In genomic region chr17:8857919-8858318, GRCh38 we compare ENCODE assay signal across 9 cellular contexts. TPM values are rescaled to one million over a fixed set of nuclear protein-coding genes. Genes with fewer than 3 reads are reported as not detected.
DNase-seq lines count a peak whose midpoint lies in the region; ATAC-seq, FAIRE-seq and TF ChIP-seq lines count a peak whose summit lies in the region.
"Had no signal": no experiment of that assay in that cellular context is flagged by ENCODE, and none has a peak within 500 bp of the region (broad histone marks: within the 10 kb centered on the region; RNA-seq: fewer than 3 reads in every experiment).

No MANE protein-coding gene starts in this region.

- CTCF ChIA-PET in CD8-positive, alpha-beta memory T cell (lab: Charles Lee) = interaction anchor here (0.7 kb wide), 1 partner anchor 36 kb away, joined by 5 read pairs; no protein-coding TSS in a partner anchor

- POLR2A ChIA-PET in CD8-positive, alpha-beta memory T cell (lab: Charles Lee) = interaction anchor here (0.6 kb wide), 1 partner anchor 41 kb away, joined by 3 read pairs; no protein-coding TSS in a partner anchor

- H3K79me2 ChIP-seq in Karpas-422 (ENCODE audit: low read length) = no peaks in the 10 kb centered on the region
- no peaks in the 10 kb centered on the region for H3K79me2 ChIP-seq in hepatocyte

- H3K27me3 ChIP-seq in CD8-positive, alpha-beta memory T cell (ENCODE audit: insufficient read depth, low read length, poor library complexity, severe bottlenecking) = no peaks in the 10 kb centered on the region
- H3K27me3 ChIP-seq in Karpas-422 (ENCODE audit: low read length) = no peaks in the 10 kb centered on the region
- no peaks in the 10 kb centered on the region for H3K27me3 ChIP-seq in bronchial epithelial cell (ENCODE audit: control insufficient read depth, insufficient read depth, low read length)
- H3K27me3 ChIP-seq in hepatocyte = no peaks in the 10 kb centered on the region

- WGBS in hepatocyte (ENCODE audit: low lambda C conversion rate, missing lambda C conversion rate) = 51% methylated on average over 5 of the region's 5 CpGs

- TF ChIP-seq POLR2A in GM19193 (IDR thresholded peaks at IDR 0.05; ENCODE audit: extremely low read depth, insufficient read depth, insufficient read length) = peak; percentile 26

- H3K27ac Mint-ChIP-seq in CD8-positive, alpha-beta memory T cell = peak overlapping the region in 2 of 8 donors; percentile 77 to 88
- H3K27ac Mint-ChIP-seq in stimulated activated naive CD8-positive, alpha-beta T cell treated with anti-CD3 and anti-CD28 coated beads, Interleukin-15, amount 100 ng/mL, for 72 hours = peak overlapping the region in 1 of 2 donors; percentile 95

- H3K9ac ChIP-seq in Karpas-422 (ENCODE audit: low read length) = no peak overlapping the region

- no peaks in the 10 kb centered on the region for H4K20me1 ChIP-seq in Karpas-422 (ENCODE audit: insufficient read depth, low read depth, low read length)
- no peaks in the 10 kb centered on the region for H4K20me1 ChIP-seq in hepatocyte (ENCODE audit: insufficient read depth, poor library complexity, severe bottlenecking)

- H3K4me1 ChIP-seq in CD8-positive, alpha-beta memory T cell (ENCODE audit: insufficient read depth, low read length) = peaks cover 20% of the 10 kb centered on the region
- H3K4me1 ChIP-seq in Karpas-422 (ENCODE audit: low read length) (peaks cover 21% of the 10 kb centered on the region), hepatocyte (ENCODE audit: insufficient read depth) (no peaks in the 10 kb centered on the region)

- no peak overlapping the region for H3K4me3 ChIP-seq in CD8-positive, alpha-beta memory T cell (ENCODE audit: low read length)
- H3K4me3 ChIP-seq in Karpas-422 (ENCODE audit: low read length) (no peak overlapping the region), bronchial epithelial cell (ENCODE audit: low read depth, low read length) (no peak overlapping the region), hepatocyte (no peak overlapping the region)

- no peak overlapping the region for H3K27ac ChIP-seq in CD8-positive, alpha-beta memory T cell (ENCODE audit: low read depth, low read length)
- H3K27ac ChIP-seq in Karpas-422 (ENCODE audit: low read length) (no peak overlapping the region), hepatocyte (no peak overlapping the region)

- no peaks in the 10 kb centered on the region for H3K36me3 ChIP-seq in CD8-positive, alpha-beta memory T cell (ENCODE audit: insufficient read depth, low read length)
- H3K36me3 ChIP-seq in Karpas-422 (ENCODE audit: insufficient read depth, low read length) = no peaks in the 10 kb centered on the region
- H3K36me3 ChIP-seq in bronchial epithelial cell (ENCODE audit: control insufficient read depth, insufficient read depth, low read length) = no peaks in the 10 kb centered on the region
- no peaks in the 10 kb centered on the region for H3K36me3 ChIP-seq in hepatocyte (replicated peaks; ENCODE audit: insufficient read depth, low read depth)

- H3K4me3 Mint-ChIP-seq in CD8-positive, alpha-beta memory T cell = peak overlapping the region in 6 of 7 donors; percentile 12 to 87 (median 80)
- H3K4me3 Mint-ChIP-seq in stimulated activated naive CD8-positive, alpha-beta T cell treated with anti-CD3 and anti-CD28 coated beads, Interleukin-15, amount 100 ng/mL, for 72 hours = peak overlapping the region; percentile 64 to 76

- H3K4me2 ChIP-seq in Karpas-422 (ENCODE audit: low read depth, low read length, poor library complexity, severe bottlenecking) = peak overlapping the region; percentile 11
- H3K4me2 ChIP-seq in hepatocyte = no peak overlapping the region

- H3K36me3 Mint-ChIP-seq in CD8-positive, alpha-beta memory T cell = no peaks in the 10 kb centered on the region

- ATAC-seq in stimulated activated naive CD8-positive, alpha-beta T cell treated with anti-CD3 and anti-CD28 coated beads, Interleukin-15, amount 100 ng/mL, for 72 hours = peak; percentile 91

- TF ChIP-seq CTCF in bronchial epithelial cell (IDR thresholded peaks at IDR 0.05; ENCODE audit: insufficient read depth, low read length, severe bottlenecking) (no peak), hepatocyte (IDR thresholded peaks at IDR 0.05; ENCODE audit: poor library complexity) (no peak)

- peak in 2 of 5 donors; percentile 17 to 29 for DNase-seq in CD8-positive, alpha-beta memory T cell
- DNase-seq in Karpas-422 (peak; percentile 82), bronchial epithelial cell (ENCODE audit: low read depth) (peak; percentile 44), D341Med (ENCODE audit: low spot score) (no peak), hepatocyte (ENCODE audit: low spot score) (no peak), NCI-H2227 (lab: John Stamatoyannopoulos, UW; ENCODE audit: unreplicated experiment) (no peak)
- peak; percentile 33 to 81 for DNase-seq in stimulated activated naive CD8-positive, alpha-beta T cell treated with anti-CD3 and anti-CD28 coated beads, Interleukin-15, amount 100 ng/mL, for 72 hours

- H3K9me3 ChIP-seq in CD8-positive, alpha-beta memory T cell (ENCODE audit: low read length) = no peaks in the 10 kb centered on the region
- H3K9me3 ChIP-seq in Karpas-422 (ENCODE audit: low read length) (no peaks in the 10 kb centered on the region), hepatocyte (ENCODE audit: low read depth) (no peaks in the 10 kb centered on the region)

- H2AFZ ChIP-seq in Karpas-422 (ENCODE audit: low read length) = no peak overlapping the region
- H2AFZ ChIP-seq in hepatocyte = no peak overlapping the region

- FAIRE-seq in bronchial epithelial cell (lab: Jason Lieb, UNC) = no peak

- peaks cover 26 to 51% (median 28%) of the 10 kb centered on the region in 3 donors for H3K4me1 Mint-ChIP-seq in CD8-positive, alpha-beta memory T cell
- peaks cover 66% of the 10 kb centered on the region for H3K4me1 Mint-ChIP-seq in stimulated activated naive CD8-positive, alpha-beta T cell treated with anti-CD3 and anti-CD28 coated beads, Interleukin-15, amount 100 ng/mL, for 72 hours

- no peaks in the 10 kb centered on the region for H3K9me2 ChIP-seq in Karpas-422 (replicated peaks; ENCODE audit: insufficient read depth, low read length)
- no peaks in the 10 kb centered on the region for H3K9me2 ChIP-seq in hepatocyte (replicated peaks; ENCODE audit: insufficient read depth)

- no peaks in the 10 kb centered on the region for H3K9me3 Mint-ChIP-seq in CD8-positive, alpha-beta memory T cell
- no peaks in the 10 kb centered on the region for H3K9me3 Mint-ChIP-seq in stimulated activated naive CD8-positive, alpha-beta T cell treated with anti-CD3 and anti-CD28 coated beads, Interleukin-15, amount 100 ng/mL, for 72 hours

- no peaks in the 10 kb centered on the region for H3K27me3 Mint-ChIP-seq in CD8-positive, alpha-beta memory T cell
- no peaks in the 10 kb centered on the region for H3K27me3 Mint-ChIP-seq in stimulated activated naive CD8-positive, alpha-beta T cell treated with anti-CD3 and anti-CD28 coated beads, Interleukin-15, amount 100 ng/mL, for 72 hours

RNA-seq across cellular contexts. Expression of gene PIK3R6, which starts 9.6 kb away (rescaled TPM):
- total RNA-seq in CD8-positive, alpha-beta memory T cell = under 1 TPM; 0.18 to 0.35 TPM
- 0.61 TPM for polyA plus RNA-seq in CD8-positive, alpha-beta memory T cell
- not detected in 2 replicates for total RNA-seq in Karpas-422 (2014; rRNA removed; shearing (Covaris generic); ENCODE audit: low replicate concordance)
- total RNA-seq in bronchial epithelial cell (not detected in 2 replicates), hepatocyte (0.10 TPM in 1 of 2 replicates, not detected in the other)
- 0.07 TPM in 1 of 2 replicates, not detected in the other for polyA plus RNA-seq in hepatocyte
- total RNA-seq: LHCN-M2 had no signal

RNA-seq across cellular contexts. Expression of gene MFSD6L, which starts 58.8 kb away (rescaled TPM):
- total RNA-seq in CD8-positive, alpha-beta memory T cell = not detected
- not detected for polyA plus RNA-seq in CD8-positive, alpha-beta memory T cell
- not detected in 2 replicates for total RNA-seq in Karpas-422 (2014; rRNA removed; shearing (Covaris generic); ENCODE audit: low replicate concordance)
- total RNA-seq in bronchial epithelial cell (0.13 TPM in 1 of 2 replicates, not detected in the other), hepatocyte (1.8 and 2.2 TPM in 2 replicates)
- 0.34 and 0.45 TPM in 2 replicates for polyA plus RNA-seq in hepatocyte
- total RNA-seq: LHCN-M2 had no signal

Comparison
In these comparisons a context has a peak if more than half of its experiments do, and no peak if none do; other contexts are left out.
1. DNase-seq: peak in Karpas-422 (single experiment), bronchial epithelial cell (single experiment) and stimulated activated naive CD8-positive, alpha-beta T cell treated with anti-CD3 and anti-CD28 coated beads, Interleukin-15, amount 100 ng/mL, for 72 hours (2 of 2); none in D341Med (single experiment), hepatocyte (single experiment) and NCI-H2227 (single experiment).